8 cellular contexts compared by ENCODE assay signal in genomic region chr2:40554665-40555294, GRCh38.
A peak's percentile ranks its signal among the peaks of the same experiment; 100 is the strongest.
DNase-seq lines count a peak whose midpoint lies in the region; TF ChIP-seq lines count a peak whose summit lies in the region.

No MANE protein-coding gene starts in this region.

- H3K27me3 ChIP-seq in MG63 (no peaks in the 10 kb centered on the region), brain microvascular endothelial cell (replicated peaks) (no peaks in the 10 kb centered on the region), kidney epithelial cell (ENCODE audit: control insufficient read depth, insufficient read depth, low read length) (no peaks in the 10 kb centered on the region)

- H3K36me3 ChIP-seq in MG63 (no peaks in the 10 kb centered on the region), brain microvascular endothelial cell (replicated peaks) (no peaks in the 10 kb centered on the region), kidney epithelial cell (ENCODE audit: control insufficient read depth, insufficient read depth, low read length) (no peaks in the 10 kb centered on the region)

- TF ChIP-seq CTCF in brain microvascular endothelial cell (IDR thresholded peaks at IDR 0.05; ENCODE audit: low read depth, low read length, missing control alignments) (peak; percentile 94), kidney epithelial cell (IDR thresholded peaks at IDR 0.05; ENCODE audit: insufficient read depth, low read length, poor library complexity, severe bottlenecking) (peak; percentile 83)

- no peak overlapping the region for H3K27ac ChIP-seq in brain microvascular endothelial cell

- no peaks in the 10 kb centered on the region for H3K9me3 ChIP-seq in MG63

- CTCF ChIA-PET in HEK293T (lab: Yijun Ruan, JAX), result interaction anchor here (0.6 to 2.4 kb wide), 12 partner anchors 15 to 641 kb away, joined by 3 to 11 read pairs (median 4); partner anchors contain the start of gene SLC8A1

- POLR2A ChIA-PET in HEK293T (lab: Yijun Ruan, JAX), result no interaction called here

- peak; percentile 18 for DNase-seq in NK-92 treated with Interleukin-12 subunit alpha and Interleukin-12 subunit beta, amount 100 ng/mL, for 24 hours (lab: John Stamatoyannopoulos, UW)
- DNase-seq in NK-92 (lab: John Stamatoyannopoulos, UW; ENCODE audit: unreplicated experiment) (no peak), HEK293T (ENCODE audit: extremely low spot score) (peak; percentile 48), MG63 (peak; percentile 23), RKO (ENCODE audit: low spot score) (peak; percentile 32), brain microvascular endothelial cell (peak; percentile 62), kidney epithelial cell (ENCODE audit: low read depth) (peak; percentile 2)
- DNase-seq in stimulated activated CD4-positive, alpha-beta T cell treated with anti-CD3 and anti-CD28 coated beads, TNF-alpha, amount 100 ng/mL, for 48 hours (ENCODE audit: low read depth in 3 of 3), result peak; percentile 17 to 19 (median 18)

- H3K4me3 ChIP-seq in MG63 (no peak overlapping the region), brain microvascular endothelial cell (ENCODE audit: low read depth, low read length) (no peak overlapping the region), kidney epithelial cell (ENCODE audit: low read depth, low read length) (no peak overlapping the region)

- in situ Hi-C loops in brain microvascular endothelial cell (cut with HindIII; ENCODE audit: low pct_ligation_motif_present, low sequenced_read_pairs), result no loop called here

TF ChIP-seq in HEK293T, 16 proteins besides CTCF, POLR2A, EP300 and RAD21:
- no peak for TF ChIP-seq SP1 (IDR thresholded peaks at IDR 0.05)
- 0 out of 2 replicates have a peak, but pooled peaks have one; percentile 58 for TF ChIP-seq ARNT (IDR thresholded peaks at IDR 0.05)
